10 cellular contexts compared by ENCODE assay signal in the genomic region with DNA sequence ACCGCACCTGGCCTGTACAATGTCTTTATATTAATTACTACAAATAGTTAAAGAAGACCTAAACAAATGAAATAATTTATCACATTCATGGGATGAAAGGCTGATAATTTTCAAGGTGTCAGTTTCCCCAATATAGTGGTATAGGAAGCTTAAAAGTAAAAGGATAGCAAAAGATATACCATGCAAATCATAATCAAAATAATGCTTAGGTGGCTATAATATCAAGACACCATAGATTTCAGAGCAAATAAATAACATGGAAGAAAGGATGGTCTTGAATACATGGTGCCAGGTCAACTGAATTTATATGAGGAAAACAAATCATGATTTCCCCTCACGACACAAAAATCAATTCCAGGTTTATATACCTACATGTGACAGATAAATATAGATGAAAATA.
"Had no signal": no experiment of that assay in that cellular context is flagged by ENCODE, and none has a peak within 500 bp of the region (broad histone marks: within the 10 kb centered on the region; RNA-seq: fewer than 3 reads in every experiment).

No MANE protein-coding gene starts in this region.

- ATAC-seq: GM23338, K562 had no signal

- H3K4me3 ChIP-seq: GM23338, K562 had no signal

- FAIRE-seq: H1, H54, K562 had no signal

- H3K27ac ChIP-seq: HL-60 had no signal

- H2AFZ ChIP-seq: GM23338 had no signal

- DNase-seq: H9, HCEC 1CT, HFFc6, IMR-90, KG1 had no signal

- H3K4me2 ChIP-seq: GM23338 had no signal
